Comparison of ENCODE assay signal across 11 cellular contexts in the genomic region with DNA sequence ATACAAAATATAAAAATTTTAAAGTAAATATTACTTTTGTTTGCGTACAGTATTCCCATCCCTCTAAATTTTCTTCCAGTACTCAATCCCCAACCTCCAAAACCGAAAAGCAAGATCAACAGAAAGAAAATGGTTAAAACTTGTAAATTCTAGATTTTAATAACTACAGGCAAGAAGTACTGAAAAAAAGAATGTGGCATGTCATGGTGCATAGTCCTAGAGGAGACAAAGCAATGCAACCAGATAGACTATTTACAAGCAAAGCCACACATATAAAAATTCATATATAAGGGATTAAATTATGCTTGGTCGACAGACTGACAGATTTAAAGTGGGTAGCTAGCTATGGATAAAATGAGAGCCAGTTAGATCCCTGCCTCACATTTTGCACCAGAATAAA. TPM values are rescaled to one million over a fixed set of nuclear protein-coding genes. Genes with fewer than 3 reads are reported as not detected.
DNase-seq lines count a peak whose midpoint lies in the region; ATAC-seq and TF ChIP-seq lines count a peak whose summit lies in the region.
"Had no signal": no experiment of that assay in that cellular context is flagged by ENCODE, and none has a peak within 500 bp of the region (broad histone marks: within the 10 kb centered on the region; RNA-seq: fewer than 3 reads in every experiment).

No MANE protein-coding gene starts in this region.

- TF ChIP-seq POLR2A in upper lobe of left lung (IDR thresholded peaks at IDR 0.05): no peak

- peak overlapping the region; percentile 98 for H3K27ac Mint-ChIP-seq in T-helper 2 cell treated with Interferon-gamma antibody and Interleukin-4, amounts not matched to agents 5 μg/mL and 100 μg/mL, for 36 hours

- TF ChIP-seq EP300 in upper lobe of left lung (IDR thresholded peaks at IDR 0.05): no peak

- peak overlapping the region; percentile 48 for H3K4me3 ChIP-seq in GM06990 (replicated peaks; ENCODE audit: low read depth, low read length)
- peak overlapping the region; percentile 73 for H3K4me3 ChIP-seq in HUES6 (ENCODE audit: low read depth, low read length)
- H3K4me3 ChIP-seq in iPS-20b (ENCODE audit: low read length): peak overlapping the region; percentile 87
- no peak overlapping the region for H3K4me3 ChIP-seq in upper lobe of left lung

- DNase-seq in GM06990 (ENCODE audit: extremely low read depth, insufficient read length) (no peak), hypothalamus (lab: John Stamatoyannopoulos, UW) (no peak), HuH-7 (ENCODE audit: low spot score) (no peak), upper lobe of left lung (no peak)
- DNase-seq in T-helper 2 cell treated with Interferon-gamma antibody and Interleukin-4, amounts not matched to agents 5 μg/mL and 100 μg/mL, for 36 hours (ENCODE audit: low spot score): no peak
- DNase-seq: Right ventricle myocardium superior had no signal

- peak overlapping the region; percentile 76 for H3K4me3 Mint-ChIP-seq in T-helper 2 cell treated with Interferon-gamma antibody and Interleukin-4, amounts not matched to agents 5 μg/mL and 100 μg/mL, for 36 hours

- no peak overlapping the region for H3K27ac ChIP-seq in HUES6 (ENCODE audit: low read depth, low read length)
- H3K27ac ChIP-seq in iPS-20b (ENCODE audit: low read length): no peak overlapping the region
- no peak overlapping the region for H3K27ac ChIP-seq in upper lobe of left lung

- peaks cover 48% of the 10 kb centered on the region for H3K4me1 ChIP-seq in HUES6 (ENCODE audit: control insufficient read depth, insufficient read depth, low read length)
- H3K4me1 ChIP-seq in iPS-20b (ENCODE audit: insufficient read depth, low read length): peaks cover 39% of the 10 kb centered on the region
- peaks cover 21 to 34% (median 27%) of the 10 kb centered on the region in 4 donors for H3K4me1 ChIP-seq in upper lobe of left lung

- no peak for ATAC-seq in GM18519 (IDR thresholded peaks at IDR 0.05; ENCODE audit: low FRiP score, unreplicated experiment)
- no peak for ATAC-seq in upper lobe of left lung (ENCODE audit: low FRiP score in 2 of 2)
- ATAC-seq: esophagus mucosa had no signal

- no peaks in the 10 kb centered on the region for H3K9me3 Mint-ChIP-seq in T-helper 2 cell treated with Interferon-gamma antibody and Interleukin-4, amounts not matched to agents 5 μg/mL and 100 μg/mL, for 36 hours

- 59 to 67% methylated on average over 3 of the region's 3 CpGs for WGBS in upper lobe of left lung, 2 donors

- H3K27me3 Mint-ChIP-seq in T-helper 2 cell treated with Interferon-gamma antibody and Interleukin-4, amounts not matched to agents 5 μg/mL and 100 μg/mL, for 36 hours (ENCODE audit: low read depth): peaks cover 6% of the 10 kb centered on the region
- H3K27me3 Mint-ChIP-seq: memory B cell had no signal

- H3K9ac ChIP-seq in HUES6 (ENCODE audit: low read length) (peak overlapping the region; percentile 57), iPS-20b (ENCODE audit: low read depth, low read length) (peak overlapping the region; percentile 66)

- H3K4me1 Mint-ChIP-seq in T-helper 2 cell treated with Interferon-gamma antibody and Interleukin-4, amounts not matched to agents 5 μg/mL and 100 μg/mL, for 36 hours (ENCODE audit: low read depth): peaks cover 69% of the 10 kb centered on the region

- peaks cover 3% of the 10 kb centered on the region for H3K36me3 Mint-ChIP-seq in T-helper 2 cell treated with Interferon-gamma antibody and Interleukin-4, amounts not matched to agents 5 μg/mL and 100 μg/mL, for 36 hours (ENCODE audit: low read depth)
- H3K36me3 Mint-ChIP-seq: memory B cell had no signal

- no peak for TF ChIP-seq CTCF in GM06990 (IDR thresholded peaks at IDR 0.05; ENCODE audit: insufficient read depth, low read length, poor library complexity, severe bottlenecking)
- no peak for TF ChIP-seq CTCF in upper lobe of left lung (IDR thresholded peaks at IDR 0.05)

- H3K36me3 ChIP-seq in GM06990 (ENCODE audit: control insufficient read depth, insufficient read depth, low read length) (no peaks in the 10 kb centered on the region), HUES6 (ENCODE audit: control insufficient read depth, insufficient read depth, low read length) (no peaks in the 10 kb centered on the region), iPS-20b (ENCODE audit: insufficient read depth, low read depth, low read length) (no peaks in the 10 kb centered on the region), upper lobe of left lung (no peaks in the 10 kb centered on the region)

- H3K9me3 ChIP-seq in HUES6 (ENCODE audit: control insufficient read depth, insufficient read depth, low read depth, low read length) (no peaks in the 10 kb centered on the region), iPS-20b (ENCODE audit: insufficient read depth, low read depth, low read length) (no peaks in the 10 kb centered on the region), upper lobe of left lung (no peaks in the 10 kb centered on the region)

- H3K27me3 ChIP-seq in GM06990 (replicated peaks; ENCODE audit: control insufficient read depth, insufficient read depth, low read length): no peaks in the 10 kb centered on the region
- no peaks in the 10 kb centered on the region for H3K27me3 ChIP-seq in HUES6 (ENCODE audit: control insufficient read depth, insufficient read depth, low read length)
- H3K27me3 ChIP-seq in iPS-20b (ENCODE audit: insufficient read depth, low read length): no peaks in the 10 kb centered on the region
- H3K27me3 ChIP-seq in upper lobe of left lung: no peaks in the 10 kb centered on the region

RNA-seq across cellular contexts. Expression of a gene that starts 56.5 kb away (rescaled TPM):
- 10 to 100 TPM in 2 of 6 donors, 1 to 10 TPM in 4; 3.8 to 26.2 (median 8.5) TPM for total RNA-seq in upper lobe of left lung

Comparison
In these comparisons a context has a peak if more than half of its experiments do, and no peak if none do; other contexts are left out.
1. H3K4me3 ChIP-seq: peak in GM06990 (single experiment), HUES6 (single experiment) and iPS-20b (single experiment); none in upper lobe of left lung (0 of 4).